In genomic region chr3:170037463-170038433, GRCh38 we compare ENCODE assay signal across 8 cellular contexts. TPM values are rescaled to one million over a fixed set of nuclear protein-coding genes. Genes with fewer than 3 reads are reported as not detected.
DNase-seq lines count a peak whose midpoint lies in the region; ATAC-seq and TF ChIP-seq lines count a peak whose summit lies in the region.

GPR160 (plus strand) TSS chr3:170037995; CDS start chr3:170083973, 45,978 bp downstream.

- peaks cover 15% of the 10 kb centered on the region for H3K36me3 Mint-ChIP-seq in effector memory CD8-positive, alpha-beta T cell (ENCODE audit: insufficient read depth)

- H3K4me3 ChIP-seq in mesodermal cell (ENCODE audit: extremely low read depth, insufficient read depth, low read length, poor library complexity, severe bottlenecking) = peak within 1 kb of the TSS; percentile 47

- peak; percentile 99 for TF ChIP-seq CTCF in C4-2B (conservative IDR thresholded peaks at IDR 0.05)

- H3K9me3 ChIP-seq in mesodermal cell (ENCODE audit: control insufficient read depth, low read length) = no peaks in the 10 kb centered on the region

- no peaks in the 10 kb centered on the region for H3K27me3 Mint-ChIP-seq in effector memory CD8-positive, alpha-beta T cell

- H3K4me3 Mint-ChIP-seq in effector memory CD8-positive, alpha-beta T cell = peak within 1 kb of the TSS; percentile 81

- peak; percentile 50 for DNase-seq in NCI-H460 (ENCODE audit: extremely low read depth, low read depth)
- peak; percentile 86 to 88 for DNase-seq in activated CD4-positive, alpha-beta T cell treated with anti-CD3 and anti-CD28 coated beads, Interleukin-2, amount 50 U/mL, for 48 hours
- DNase-seq in effector memory CD8-positive, alpha-beta T cell = peak; percentile 76 to 79 (median 77)
- peak; percentile 75 to 82 for DNase-seq in stimulated activated CD8-positive, alpha-beta memory T cell treated with anti-CD3 and anti-CD28 coated beads, Interleukin-2, amount 100 ng/mL, for 48 hours (ENCODE audit: low read depth in 2 of 2)

- H3K4me1 ChIP-seq in mesodermal cell (ENCODE audit: control insufficient read depth, insufficient read depth, low read length, poor library complexity, severe bottlenecking) = no peaks in the 10 kb centered on the region

- peak within 1 kb of the TSS; percentile 49 for H3K27ac ChIP-seq in C4-2B
- no peak within 1 kb of the TSS for H3K27ac ChIP-seq in mesodermal cell (ENCODE audit: low read depth, low read length, severe bottlenecking)

- no peaks in the 10 kb centered on the region for H3K9me3 Mint-ChIP-seq in effector memory CD8-positive, alpha-beta T cell

- peak; percentile 58 for TF ChIP-seq POLR2A in GM19193 (IDR thresholded peaks at IDR 0.05; ENCODE audit: extremely low read depth, insufficient read depth, insufficient read length)

- peaks cover 13 to 19% of the 10 kb centered on the region in 2 donors for H3K4me1 Mint-ChIP-seq in effector memory CD8-positive, alpha-beta T cell (ENCODE audit: low read depth in 2 of 2)

- H3K27ac Mint-ChIP-seq in effector memory CD8-positive, alpha-beta T cell = peak within 1 kb of the TSS; percentile 41 to 49

- peak; percentile 84 for ATAC-seq in HG03342 (IDR thresholded peaks at IDR 0.05; ENCODE audit: unreplicated experiment)
- ATAC-seq in effector memory CD8-positive, alpha-beta T cell (replicated peaks) = peak; percentile 76

- no peaks in the 10 kb centered on the region for H3K36me3 ChIP-seq in mesodermal cell (ENCODE audit: control insufficient read depth, insufficient read depth, low read length)

- 3 to 8% methylated on average over 44 to 72 of the region's 78 CpGs for WGBS in mesodermal cell (ENCODE audit: insufficient coverage in 2 of 2), 2 experiments

RNA-seq across cellular contexts. Expression of gene GPR160, which starts in this region (rescaled TPM):
- total RNA-seq in NCI-H460 (2014; rRNA removed; shearing (Covaris generic)) = 2.1 and 3.2 TPM in 2 replicates
- 0.93 TPM in 1 of 2 replicates, not detected in the other for polyA plus RNA-seq in NCI-H460 (2014; cell fraction: nucleus; rRNA removed)
- 1.3 TPM for polyA plus RNA-seq in mesodermal cell (2013, experiment 1 of 2)
- polyA plus RNA-seq in mesodermal cell (2013, experiment 2 of 2) = 1.3 TPM
